ENCODE assay signal across 19 cellular contexts in the genomic region with DNA sequence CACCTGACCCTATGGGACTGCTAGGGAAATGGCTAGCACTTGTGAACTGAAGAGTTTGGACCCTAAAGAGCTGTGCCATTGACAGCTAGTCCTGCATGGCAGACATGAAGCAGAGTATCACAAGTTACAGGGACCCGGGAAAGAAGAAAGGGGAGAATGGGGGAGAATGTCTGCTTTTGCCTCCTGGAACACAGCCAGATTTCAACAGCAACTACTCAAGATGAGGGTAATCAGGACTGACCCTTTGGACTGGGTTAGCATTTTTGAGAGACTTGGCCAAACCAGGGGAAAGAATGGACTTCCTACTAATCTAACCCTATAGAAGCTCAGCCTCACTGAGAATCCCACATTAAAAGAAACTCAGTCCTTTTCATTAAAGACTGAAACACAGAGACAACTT. TPM values are rescaled to one million over a fixed set of nuclear protein-coding genes. Genes with fewer than 3 reads are reported as not detected.
DNase-seq lines count a peak whose midpoint lies in the region; ATAC-seq and TF ChIP-seq lines count a peak whose summit lies in the region.
"Had no signal": no experiment of that assay in that cellular context is flagged by ENCODE, and none has a peak within 500 bp of the region (broad histone marks: within the 10 kb centered on the region; RNA-seq: fewer than 3 reads in every experiment).

No MANE protein-coding gene starts in this region.

- no peak overlapping the region for H2AFZ ChIP-seq in H9 (ENCODE audit: low read length)
- H2AFZ ChIP-seq: GM23338 had no signal

- no peak overlapping the region for H2BK5ac ChIP-seq in H9 (ENCODE audit: insufficient read length, low read length)

- H3K14ac ChIP-seq in H9 (ENCODE audit: insufficient read depth, low read length), result no peak overlapping the region

- no peak overlapping the region for H3K9ac ChIP-seq in H9 (ENCODE audit: extremely low read depth, insufficient read length, low read length)

- no peaks in the 10 kb centered on the region for H3K9me3 Mint-ChIP-seq in H9
- no peaks in the 10 kb centered on the region for H3K9me3 Mint-ChIP-seq in activated CD4-positive, alpha-beta T cell treated with anti-CD3 and anti-CD28 coated beads for 36 hours (ENCODE audit: low read depth)
- H3K9me3 Mint-ChIP-seq: CD4-positive, alpha-beta memory T cell; GM23338 had no signal

- no peak overlapping the region for H3K4me3 Mint-ChIP-seq in H9
- H3K4me3 Mint-ChIP-seq in activated CD4-positive, alpha-beta T cell treated with anti-CD3 and anti-CD28 coated beads for 36 hours, result no peak overlapping the region
- H3K4me3 Mint-ChIP-seq: CD4-positive, alpha-beta memory T cell; GM23338 had no signal

- H3K4me1 Mint-ChIP-seq in H9, result peaks cover 11 to 14% of the 10 kb centered on the region in 2 experiments
- peaks cover 24% of the 10 kb centered on the region for H3K4me1 Mint-ChIP-seq in activated CD4-positive, alpha-beta T cell treated with anti-CD3 and anti-CD28 coated beads for 36 hours

- no peaks in the 10 kb centered on the region for H3K79me1 ChIP-seq in H9 (ENCODE audit: insufficient read depth, low read depth, low read length, poor library complexity, severe bottlenecking)

- peaks cover 31% of the 10 kb centered on the region for H3K27me3 Mint-ChIP-seq in H9 (ENCODE audit: low read depth)
- peaks cover 17% of the 10 kb centered on the region for H3K27me3 Mint-ChIP-seq in activated CD4-positive, alpha-beta T cell treated with anti-CD3 and anti-CD28 coated beads for 36 hours

- peak overlapping the region; percentile 55 for H3K56ac ChIP-seq in H9 (ENCODE audit: insufficient read length, low read depth, low read length)

- no peak overlapping the region for H3K4me2 ChIP-seq in H9 (ENCODE audit: insufficient read depth, insufficient read length, low read length)
- H3K4me2 ChIP-seq: GM23338 had no signal

- H4K20me1 ChIP-seq in H9 (ENCODE audit: control insufficient read depth, insufficient read depth, insufficient read length), result no peaks in the 10 kb centered on the region

- no peaks in the 10 kb centered on the region for H3K36me3 Mint-ChIP-seq in H9 (ENCODE audit: insufficient read depth in 1 of 3, low read depth in 3 of 3)
- H3K36me3 Mint-ChIP-seq in activated CD4-positive, alpha-beta T cell treated with anti-CD3 and anti-CD28 coated beads for 36 hours (ENCODE audit: low read depth), result no peaks in the 10 kb centered on the region
- H3K36me3 Mint-ChIP-seq: CD4-positive, alpha-beta memory T cell had no signal

- H3K36me3 ChIP-seq in HEK293 (ENCODE audit: control insufficient read depth in 2 of 2, insufficient read depth in 1 of 2, low read length in 2 of 2) (no peaks in the 10 kb centered on the region), breast epithelium (no peaks in the 10 kb centered on the region), gastrocnemius medialis (no peaks in the 10 kb centered on the region)
- H3K36me3 ChIP-seq: HAP-1 had no signal

- H4K5ac ChIP-seq in H9 (ENCODE audit: insufficient read length, low read depth, low read length), result no peak overlapping the region

- H2BK15ac ChIP-seq in H9 (ENCODE audit: low read depth, low read length), result no peak overlapping the region

- intact Hi-C loops in breast epithelium (cut with DNase I; ENCODE audit: low total_unique reads), result no loop called here
- intact Hi-C loops in activated CD4-positive, alpha-beta T cell treated with anti-CD3 and anti-CD28 coated beads for 36 hours (cut with DNase I, micrococcal nuclease), result no loop called here
- intact Hi-C loops in gastrocnemius medialis (cut with DNase I; ENCODE audit: low total_unique reads), result no loop called here

- no peak overlapping the region for H2BK12ac ChIP-seq in H9 (ENCODE audit: insufficient read length, low read depth, low read length)

- H3K4me1 ChIP-seq in H9 (ENCODE audit: insufficient read depth, low read length) (no peaks in the 10 kb centered on the region), HEK293 (ENCODE audit: control insufficient read depth, insufficient read depth, low read length) (no peaks in the 10 kb centered on the region), breast epithelium (no peaks in the 10 kb centered on the region), gastrocnemius medialis (no peaks in the 10 kb centered on the region)
- H3K4me1 ChIP-seq: HAP-1 had no signal

- TF ChIP-seq CTCF in H9 (conservative IDR thresholded peaks at IDR 0.05) (no peak), HEK293 (tag by site-specific recombination; IDR thresholded peaks at IDR 0.05) (no peak), breast epithelium (IDR thresholded peaks at IDR 0.05) (no peak), gastrocnemius medialis (IDR thresholded peaks at IDR 0.05 in 4 of 5, conservative IDR thresholded peaks at IDR 0.05 in 1 of 5) (no peak)

- no peak for ATAC-seq in activated CD4-positive, alpha-beta T cell treated with anti-CD3 and anti-CD28 coated beads for 36 hours
- no peak for ATAC-seq in gastrocnemius medialis
- ATAC-seq: GM23338 had no signal

- H4K8ac ChIP-seq in H9 (replicated peaks; ENCODE audit: insufficient read length, low read depth, low read length), result no peak overlapping the region

- in situ Hi-C loops in gastrocnemius medialis (cut with MboI; ENCODE audit: low sequenced_read_pairs in 4 of 4), result no loop called here

- TF ChIP-seq POLR2A in breast epithelium (IDR thresholded peaks at IDR 0.05), result no peak
- TF ChIP-seq POLR2A in gastrocnemius medialis (IDR thresholded peaks at IDR 0.05), result no peak

- H3K79me2 ChIP-seq in H9 (ENCODE audit: insufficient read depth, low read length), result no peaks in the 10 kb centered on the region; the same call in 1 of the 2 replicates

- H3K27ac Mint-ChIP-seq in H9, result no peak overlapping the region
- no peak overlapping the region for H3K27ac Mint-ChIP-seq in activated CD4-positive, alpha-beta T cell treated with anti-CD3 and anti-CD28 coated beads for 36 hours
- H3K27ac Mint-ChIP-seq: GM23338 had no signal

- WGBS in H9 (ENCODE audit: extremely low coverage, insufficient read length, low lambda C conversion rate), result no CpG with 5 or more reads among the region's 1 CpG

- H2AK5ac ChIP-seq in H9 (ENCODE audit: insufficient read length, low read length), result no peak overlapping the region

- no peak overlapping the region for H2BK20ac ChIP-seq in H9 (ENCODE audit: low read depth, low read length, poor library complexity, severe bottlenecking)

- no peaks in the 10 kb centered on the region; the same call in 1 of the 2 replicates for H3K27me3 ChIP-seq in H9 (ENCODE audit: insufficient read depth, low read length)
- H3K27me3 ChIP-seq in breast epithelium, result no peaks in the 10 kb centered on the region
- peaks cover 0 to 7% (median 5%) of the 10 kb centered on the region in 3 donors for H3K27me3 ChIP-seq in gastrocnemius medialis

- H3K9me3 ChIP-seq in H9 (ENCODE audit: control insufficient read depth, low read depth, low read length), result no peaks in the 10 kb centered on the region
- no peaks in the 10 kb centered on the region for H3K9me3 ChIP-seq in HEK293 (ENCODE audit: control insufficient read depth, insufficient read depth, low read depth, low read length)
- H3K9me3 ChIP-seq in breast epithelium, result no peaks in the 10 kb centered on the region
- no peaks in the 10 kb centered on the region for H3K9me3 ChIP-seq in gastrocnemius medialis
- H3K9me3 ChIP-seq: HAP-1 had no signal

- no peak overlapping the region for H3K23ac ChIP-seq in H9 (ENCODE audit: insufficient read length, low read depth, low read length)

- H3K4ac ChIP-seq in H9 (ENCODE audit: low read depth, low read length), result no peak overlapping the region

- H4K91ac ChIP-seq in H9 (ENCODE audit: insufficient read length, low read depth, low read length), result no peak overlapping the region

- no peak overlapping the region for H3K18ac ChIP-seq in H9 (ENCODE audit: insufficient read length, low read depth, low read length)

- no peak overlapping the region for H3T11ph ChIP-seq in H9 (ENCODE audit: low read length)

- POLR2A ChIA-PET in HEK293 (lab: Yijun Ruan, JAX), result no interaction called here
- POLR2A ChIA-PET in activated CD4-positive, alpha-beta T cell treated with anti-CD3 and anti-CD28 coated beads for 36 hours (lab: Charles Lee), result no interaction called here

- no peaks in the 10 kb centered on the region for H3K23me2 ChIP-seq in H9 (ENCODE audit: insufficient read length, low read depth, low read length, poor library complexity, severe bottlenecking)

- DNase-seq in H9, result no peak
- DNase-seq in breast epithelium (ENCODE audit: low spot score in 2 of 2), result no peak
- DNase-seq in activated CD4-positive, alpha-beta T cell treated with anti-CD3 and anti-CD28 coated beads for 36 hours, result no peak
- DNase-seq in gastrocnemius medialis, result no peak
- no peak for DNase-seq in activated T-cell treated with anti-CD3 and anti-CD28 coated beads, Interleukin-2, amount 50 U/mL, for 48 hours
- DNase-seq: C1 segment of cervical spinal cord; Calu3; CD4-positive, alpha-beta memory T cell; COR-L47; DMS53; DMS79 treated with DMSO at 0.1 percent for 48 hours; GF-D8 had no signal

- H3K27ac ChIP-seq in H9 (ENCODE audit: insufficient read length, low read depth, low read length) (no peak overlapping the region), HEK293 (ENCODE audit: extremely low read depth, low read depth, low read length) (no peak overlapping the region), breast epithelium (peak overlapping the region; percentile 19 to 30), gastrocnemius medialis (no peak overlapping the region)

- H3K4me3 ChIP-seq in HEK293 (ENCODE audit: low read depth, low read length), result no peak overlapping the region
- no peak overlapping the region for H3K4me3 ChIP-seq in breast epithelium
- H3K4me3 ChIP-seq in gastrocnemius medialis, result no peak overlapping the region
- H3K4me3 ChIP-seq: GM23338, HAP-1 had no signal

- H2BK120ac ChIP-seq in H9 (ENCODE audit: low read depth, low read length, poor library complexity, severe bottlenecking), result no peak overlapping the region

- CTCF ChIA-PET in HEK293 (lab: Yijun Ruan, JAX), result interaction anchor here (0.7 to 1.7 kb wide), 2 partner anchors 9 to 1665 kb away, joined by 4 to 9 read pairs; partner anchors contain the start of gene UTP25
- CTCF ChIA-PET in activated CD4-positive, alpha-beta T cell treated with anti-CD3 and anti-CD28 coated beads for 36 hours (lab: Charles Lee), result interaction anchor here (0.8 to 1.0 kb wide), 4 partner anchors 9 to 250 kb away, joined by 3 to 4 read pairs (median 3); partner anchors contain the start of gene UTP25

RNA-seq across cellular contexts. Expression of gene UTP25, which starts 8.7 kb away (rescaled TPM):
- total RNA-seq in H9 (2021), result 12.9 TPM in 2 replicates
- total RNA-seq in breast epithelium, result 10 to 100 TPM in 2 of 3 donors, 1 to 10 TPM in 1; 6.4 to 15.5 (median 11.1) TPM
- total RNA-seq in activated CD4-positive, alpha-beta T cell treated with anti-CD3 and anti-CD28 coated beads for 36 hours, result 10 to 100 TPM in 1 of 2 experiments, 1 to 10 TPM in 1; 9.4 to 10.4 TPM
- total RNA-seq in gastrocnemius medialis, result 1 to 10 TPM; 3.9 to 4.6 (median 4.2) TPM

RNA-seq across cellular contexts. Expression of gene IRF6, which starts 13.1 kb away (rescaled TPM):
- total RNA-seq in H9 (2021), result 7.1 and 8.9 TPM in 2 replicates
- 10 to 100 TPM in 2 of 3 donors, 1 to 10 TPM in 1; 1.9 to 81.8 (median 42.9) TPM for total RNA-seq in breast epithelium
- under 1 TPM; 0.11 to 0.14 TPM for total RNA-seq in activated CD4-positive, alpha-beta T cell treated with anti-CD3 and anti-CD28 coated beads for 36 hours
- 1 to 10 TPM in 1 of 4 donors, under 1 TPM in 3; 0.31 to 1.7 (median 0.49) TPM for total RNA-seq in gastrocnemius medialis
- total RNA-seq: A172, Daoy, G401, H4 had no signal

RNA-seq across cellular contexts. Expression of gene C1orf74, which starts 34.7 kb away (rescaled TPM):
- 2.1 and 2.4 TPM in 2 replicates for total RNA-seq in H9 (2021)
- total RNA-seq in breast epithelium, result 1 to 10 TPM in 2 of 3 donors, under 1 TPM in 1; 0.64 to 3.1 (median 2.0) TPM
- total RNA-seq in activated CD4-positive, alpha-beta T cell treated with anti-CD3 and anti-CD28 coated beads for 36 hours, result 1 to 10 TPM; 3.7 to 4.3 TPM
- under 1 TPM; 0.38 to 0.82 (median 0.54) TPM for total RNA-seq in gastrocnemius medialis

Comparison
In these comparisons a context has a peak if more than half of its experiments do, and no peak if none do; other contexts are left out.
1. H3K27ac ChIP-seq: peak in breast epithelium (2 of 2); none in H9 (single experiment), HEK293 (single experiment) and gastrocnemius medialis (0 of 4).